In the genomic region with DNA sequence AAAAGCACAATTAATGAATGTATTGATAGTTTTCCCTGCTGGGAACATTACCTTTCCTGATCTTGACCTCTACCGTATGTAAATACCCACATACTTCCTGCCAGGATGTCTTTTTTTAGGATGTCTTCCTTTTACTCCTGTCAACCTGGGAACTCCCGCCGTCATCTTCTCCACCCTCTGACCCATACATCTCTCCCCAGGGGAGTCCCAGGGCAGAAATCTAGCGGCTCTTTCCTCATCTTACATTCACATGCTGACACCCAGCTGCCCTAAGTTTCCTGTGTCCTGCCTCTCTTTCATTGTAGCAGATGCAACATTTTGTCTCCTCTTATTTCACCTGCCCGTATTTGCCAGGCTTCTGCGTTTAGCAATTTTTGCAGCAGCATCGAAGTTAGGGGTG, we compare ENCODE assay signal across 17 cellular contexts.
DNase-seq lines count a peak whose midpoint lies in the region; ATAC-seq and TF ChIP-seq lines count a peak whose summit lies in the region.
"Had no signal": no experiment of that assay in that cellular context is flagged by ENCODE, and none has a peak within 500 bp of the region (broad histone marks: within the 10 kb centered on the region; RNA-seq: fewer than 3 reads in every experiment).

No MANE protein-coding gene starts in this region.

- peaks cover 0 to 57% (median 35%) of the 10 kb centered on the region in 11 experiments; a peak in 18 of 22 replicates for H3K36me3 ChIP-seq in BLaER1 treated with 17β-estradiol and CSF1 and Interleukin-3, amounts not matched to agents 10 nM and 100 nM
- H3K36me3 ChIP-seq in IMR-90 (ENCODE audit: control insufficient read depth, insufficient read depth, low read length) (peaks cover 39% of the 10 kb centered on the region), gastrocnemius medialis (peaks cover 0 to 26% of the 10 kb centered on the region in 2 donors)
- H3K36me3 ChIP-seq in CD8-positive, alpha-beta T cell (ENCODE audit: insufficient read depth, low read length): no peaks in the 10 kb centered on the region

- dilution Hi-C loops in IMR-90 (cut with HindIII; ENCODE audit: low sequenced_read_pairs, unreplicated experiment): no loop called here

- H3K56ac ChIP-seq in IMR-90 (ENCODE audit: extremely low read depth, insufficient read depth, low read length): no peak overlapping the region

- peaks cover 49 to 81% of the 10 kb centered on the region in 2 experiments for H3K79me1 ChIP-seq in IMR-90 (ENCODE audit: low read depth in 1 of 2, low read length in 2 of 2)

- peaks cover 22% of the 10 kb centered on the region for H3K9me1 ChIP-seq in IMR-90 (ENCODE audit: insufficient read depth, low read length)

- 95% methylated on average over 5 of the region's 7 CpGs; no CpG with 5 or more reads in 1 of the 2 experiments for WGBS in IMR-90 (ENCODE audit: extremely low coverage in 2 of 2, insufficient read length in 1 of 2), 2 experiments

- ATAC-seq in IMR-90 (ENCODE audit: low read depth) (no peak), gastrocnemius medialis (no peak)
- no peak for ATAC-seq in activated T-cell treated with anti-CD3 and anti-CD28 coated beads, Interleukin-2, amount 50 U/mL, for 4 hours
- no peak for ATAC-seq in CD8-positive, alpha-beta T cell

- H2AK5ac ChIP-seq in IMR-90 (ENCODE audit: low read depth, low read length): peak overlapping the region; percentile 25; the same call in 1 of the 2 replicates

- no peak overlapping the region for H3K4me3 Mint-ChIP-seq in activated T-cell treated with anti-CD3 and anti-CD28 coated beads, Interleukin-2, amount 50 U/mL, for 4 hours
- no peak overlapping the region for H3K4me3 Mint-ChIP-seq in CD8-positive, alpha-beta T cell
- H3K4me3 Mint-ChIP-seq in activated naive CD4-positive, alpha-beta T cell treated with anti-CD3 and anti-CD28 coated beads for 36 hours: no peak overlapping the region

- CTCF ChIA-PET in IMR-90 (lab: Yijun Ruan, JAX): no interaction called here
- CTCF ChIA-PET in CD8-positive, alpha-beta T cell (lab: Charles Lee): no interaction called here
- CTCF ChIA-PET in activated naive CD4-positive, alpha-beta T cell treated with anti-CD3 and anti-CD28 coated beads for 36 hours (lab: Charles Lee): interaction anchor here (0.6 kb wide), 1 partner anchor 233 kb away, joined by 3 read pairs; a partner anchor contains a TSS

- H3K23ac ChIP-seq in IMR-90 (ENCODE audit: low read depth, low read length): peak overlapping the region; percentile 37

- no peaks in the 10 kb centered on the region for H3K27me3 Mint-ChIP-seq in activated T-cell treated with anti-CD3 and anti-CD28 coated beads, Interleukin-2, amount 50 U/mL, for 4 hours (ENCODE audit: low read depth)
- no peaks in the 10 kb centered on the region for H3K27me3 Mint-ChIP-seq in CD8-positive, alpha-beta T cell (ENCODE audit: low read depth)
- no peaks in the 10 kb centered on the region for H3K27me3 Mint-ChIP-seq in activated naive CD4-positive, alpha-beta T cell treated with anti-CD3 and anti-CD28 coated beads for 36 hours (ENCODE audit: low read depth)

- POLR2A ChIA-PET in IMR-90 (lab: Charles Lee; ENCODE audit: unreplicated experiment): no interaction called here
- POLR2A ChIA-PET in CD8-positive, alpha-beta T cell (lab: Charles Lee): no interaction called here

- H2BK15ac ChIP-seq in IMR-90 (ENCODE audit: low read depth, low read length): no peak overlapping the region

- H4K91ac ChIP-seq in IMR-90 (ENCODE audit: insufficient read depth, low read depth, low read length): no peak overlapping the region

- no peak for TF ChIP-seq RAD21 in IMR-90 (IDR thresholded peaks at IDR 0.05; ENCODE audit: low read length)

- H2BK20ac ChIP-seq in IMR-90 (ENCODE audit: low read depth, low read length): no peak overlapping the region

- H3K4me2 ChIP-seq in BLaER1 treated with 17β-estradiol and CSF1 and Interleukin-3, amounts not matched to agents 10 nM and 100 nM: peak overlapping the region; percentile 32 to 77 (median 68)
- H3K4me2 ChIP-seq in IMR-90 (ENCODE audit: low read depth, low read length): no peak overlapping the region
- H3K4me2 ChIP-seq: SK-N-SH had no signal

- H4K5ac ChIP-seq in IMR-90 (ENCODE audit: low read depth, low read length): no peak overlapping the region

- H3K27ac ChIP-seq in BLaER1 treated with 17β-estradiol and CSF1 and Interleukin-3, amounts not matched to agents 10 nM and 100 nM: no peak overlapping the region
- H3K27ac ChIP-seq in IMR-90 (ENCODE audit: insufficient read depth, low read length) (no peak overlapping the region), gastrocnemius medialis (peak overlapping the region in 3 of 4 donors; percentile 22 to 57 (median 34))
- H3K27ac ChIP-seq in CD8-positive, alpha-beta T cell (ENCODE audit: low read depth, low read length): no peak overlapping the region

- peak overlapping the region; percentile 94 for H2BK5ac ChIP-seq in IMR-90 (ENCODE audit: low read depth, low read length, poor library complexity, severe bottlenecking)

- no peaks in the 10 kb centered on the region for H3K27me3 ChIP-seq in BLaER1 treated with 17β-estradiol and CSF1 and Interleukin-3, amounts not matched to agents 10 nM and 100 nM
- no peaks in the 10 kb centered on the region for H3K27me3 ChIP-seq in IMR-90 (ENCODE audit: control insufficient read depth, insufficient read depth, low read length)
- H3K27me3 ChIP-seq in gastrocnemius medialis: no peaks in the 10 kb centered on the region
- no peaks in the 10 kb centered on the region for H3K27me3 ChIP-seq in CD8-positive, alpha-beta T cell (ENCODE audit: insufficient read depth, low read length)

- H3K4ac ChIP-seq in IMR-90 (ENCODE audit: low read depth, low read length): peak overlapping the region; percentile 43; the same call in 1 of the 2 replicates

- H3K9ac ChIP-seq in BLaER1 treated with 17β-estradiol and CSF1 and Interleukin-3, amounts not matched to agents 10 nM and 100 nM: no peak overlapping the region
- H3K9ac ChIP-seq in IMR-90 (ENCODE audit: low read depth, low read length): no peak overlapping the region
- H3K9ac ChIP-seq: SK-N-SH had no signal

- no peak for DNase-seq in IMR-90
- DNase-seq in choroid plexus epithelial cell (ENCODE audit: low read depth): peak; percentile 73
- DNase-seq in gastrocnemius medialis: no peak
- DNase-seq in activated T-cell treated with anti-CD3 and anti-CD28 coated beads, Interleukin-2, amount 50 U/mL, for 4 hours: no peak
- no peak for DNase-seq in CD8-positive, alpha-beta T cell
- DNase-seq in activated naive CD4-positive, alpha-beta T cell treated with anti-CD3 and anti-CD28 coated beads for 36 hours: no peak
- DNase-seq: ACHN, DMS153, KG1, NCI-H1092, NCI-H1694, NCI-H2107, NCI-H446 treated with DMSO at 0.1 percent for 48 hours, NCI-H748 treated with DMSO at 0.1 percent for 48 hours, Right ventricle myocardium superior, SK-N-SH had no signal

- intact Hi-C loops in IMR-90 (cut with micrococcal nuclease): no loop called here
- intact Hi-C loops in gastrocnemius medialis (cut with DNase I; ENCODE audit: low total_unique reads): no loop called here
- intact Hi-C loops in CD8-positive, alpha-beta T cell (cut with DNase I, micrococcal nuclease): no loop called here
- intact Hi-C loops in activated naive CD4-positive, alpha-beta T cell treated with anti-CD3 and anti-CD28 coated beads for 36 hours (cut with micrococcal nuclease): no loop called here

- H2BK120ac ChIP-seq in IMR-90 (ENCODE audit: low read depth, low read length): peak overlapping the region; percentile 25; the same call in 1 of the 2 replicates

- H4K8ac ChIP-seq in IMR-90 (ENCODE audit: low read depth in 2 of 2, low read length in 2 of 2): peak overlapping the region in 1 of 2 experiments; percentile 39; a peak in 1 of 4 replicates

- TF ChIP-seq POLR2A in IMR-90 (IDR thresholded peaks at IDR 0.05; ENCODE audit: low read depth, low read length) (no peak), gastrocnemius medialis (IDR thresholded peaks at IDR 0.05) (no peak)

- in situ Hi-C loops in IMR-90 (cut with MboI; ENCODE audit: low sequenced_read_pairs): no loop called here
- in situ Hi-C loops in gastrocnemius medialis (cut with MboI; ENCODE audit: low sequenced_read_pairs in 4 of 4): no loop called here

- peaks cover 38 to 51% (median 46%) of the 10 kb centered on the region in 10 experiments for H3K4me1 ChIP-seq in BLaER1 treated with 17β-estradiol and CSF1 and Interleukin-3, amounts not matched to agents 10 nM and 100 nM
- H3K4me1 ChIP-seq in IMR-90 (ENCODE audit: control insufficient read depth, insufficient read depth, low read length) (peaks cover 27% of the 10 kb centered on the region), gastrocnemius medialis (peaks cover 38 to 42% of the 10 kb centered on the region in 2 donors)
- H3K4me1 ChIP-seq in CD8-positive, alpha-beta T cell (ENCODE audit: insufficient read depth, low read length): no peaks in the 10 kb centered on the region

- H3K36me3 Mint-ChIP-seq in activated T-cell treated with anti-CD3 and anti-CD28 coated beads, Interleukin-2, amount 50 U/mL, for 4 hours (ENCODE audit: insufficient read depth): peaks cover 8% of the 10 kb centered on the region
- no peaks in the 10 kb centered on the region for H3K36me3 Mint-ChIP-seq in CD8-positive, alpha-beta T cell
- peaks cover 3% of the 10 kb centered on the region for H3K36me3 Mint-ChIP-seq in activated naive CD4-positive, alpha-beta T cell treated with anti-CD3 and anti-CD28 coated beads for 36 hours (ENCODE audit: low read depth)

- H3K9me3 Mint-ChIP-seq in activated T-cell treated with anti-CD3 and anti-CD28 coated beads, Interleukin-2, amount 50 U/mL, for 4 hours: no peaks in the 10 kb centered on the region
- H3K9me3 Mint-ChIP-seq in CD8-positive, alpha-beta T cell: no peaks in the 10 kb centered on the region
- no peaks in the 10 kb centered on the region for H3K9me3 Mint-ChIP-seq in activated naive CD4-positive, alpha-beta T cell treated with anti-CD3 and anti-CD28 coated beads for 36 hours

- no peaks in the 10 kb centered on the region; a peak in 1 of 22 replicates for H4K20me1 ChIP-seq in BLaER1 treated with 17β-estradiol and CSF1 and Interleukin-3, amounts not matched to agents 10 nM and 100 nM
- H4K20me1 ChIP-seq in IMR-90 (ENCODE audit: insufficient read depth, low read length): peaks cover 13% of the 10 kb centered on the region; the same call in 1 of the 2 replicates

- no peak overlapping the region for H3K27ac Mint-ChIP-seq in CD8-positive, alpha-beta T cell
- H3K27ac Mint-ChIP-seq in activated naive CD4-positive, alpha-beta T cell treated with anti-CD3 and anti-CD28 coated beads for 36 hours: no peak overlapping the region

- no peak overlapping the region for H2AK9ac ChIP-seq in IMR-90 (replicated peaks; ENCODE audit: low read depth, low read length, poor library complexity)

- H3K18ac ChIP-seq in IMR-90 (ENCODE audit: low read depth, low read length): no peak overlapping the region

- no peak overlapping the region for H3K4me3 ChIP-seq in BLaER1 treated with 17β-estradiol and CSF1 and Interleukin-3, amounts not matched to agents 10 nM and 100 nM
- H3K4me3 ChIP-seq in IMR-90 (ENCODE audit: insufficient read depth, low read depth, low read length): no peak overlapping the region
- H3K4me3 ChIP-seq in choroid plexus epithelial cell (ENCODE audit: low read depth, low read length): no peak overlapping the region
- no peak overlapping the region for H3K4me3 ChIP-seq in gastrocnemius medialis
- H3K4me3 ChIP-seq in CD8-positive, alpha-beta T cell (ENCODE audit: low read depth, low read length): no peak overlapping the region

- H3K4me1 Mint-ChIP-seq in activated T-cell treated with anti-CD3 and anti-CD28 coated beads, Interleukin-2, amount 50 U/mL, for 4 hours (ENCODE audit: low read depth): no peaks in the 10 kb centered on the region
- H3K4me1 Mint-ChIP-seq in CD8-positive, alpha-beta T cell (ENCODE audit: low read depth): no peaks in the 10 kb centered on the region
- H3K4me1 Mint-ChIP-seq in activated naive CD4-positive, alpha-beta T cell treated with anti-CD3 and anti-CD28 coated beads for 36 hours (ENCODE audit: low read depth): no peaks in the 10 kb centered on the region

- no peak overlapping the region for H2AFZ ChIP-seq in IMR-90 (replicated peaks; ENCODE audit: low read length, poor library complexity)

- no peaks in the 10 kb centered on the region for H3K9me3 ChIP-seq in BLaER1 treated with 17β-estradiol and CSF1 and Interleukin-3, amounts not matched to agents 10 nM and 100 nM (replicated peaks in 1 of 11)
- H3K9me3 ChIP-seq in IMR-90 (ENCODE audit: control insufficient read depth, insufficient read depth, low read length) (no peaks in the 10 kb centered on the region), gastrocnemius medialis (no peaks in the 10 kb centered on the region)
- no peaks in the 10 kb centered on the region for H3K9me3 ChIP-seq in CD8-positive, alpha-beta T cell (ENCODE audit: low read length)
- H3K9me3 ChIP-seq: SK-N-SH had no signal

- H3K14ac ChIP-seq in IMR-90 (replicated peaks; ENCODE audit: low read depth, low read length): no peak overlapping the region; the same call in 1 of the 2 replicates

- no TSS peak for BruUV-seq in IMR-90 (replicated peaks; lab: Mats Ljungman, UMichigan)

- TF ChIP-seq CTCF in IMR-90 (conservative IDR thresholded peaks at IDR 0.05; ENCODE audit: low read depth, low read length): no peak
- TF ChIP-seq CTCF in choroid plexus epithelial cell (conservative IDR thresholded peaks at IDR 0.05; ENCODE audit: low read depth, low read length): no peak
- no peak for TF ChIP-seq CTCF in gastrocnemius medialis (IDR thresholded peaks at IDR 0.05 in 4 of 5, conservative IDR thresholded peaks at IDR 0.05 in 1 of 5)
- TF ChIP-seq CTCF in CD8-positive, alpha-beta T cell (IDR thresholded peaks at IDR 0.05): no peak

Comparison
In these comparisons a context has a peak if more than half of its experiments do, and no peak if none do; other contexts are left out.
1. H3K27ac ChIP-seq: peak in gastrocnemius medialis (3 of 4); none in BLaER1 treated with 17β-estradiol and CSF1 and Interleukin-3, amounts not matched to agents 10 nM and 100 nM (0 of 11), IMR-90 (single experiment) and CD8-positive, alpha-beta T cell (single experiment).